8 cellular contexts compared by ENCODE assay signal in genomic region chr1:8814870-8815269, GRCh38. TPM values are rescaled to one million over a fixed set of nuclear protein-coding genes. Genes with fewer than 3 reads are reported as not detected.
DNase-seq lines count a peak whose midpoint lies in the region; ATAC-seq and TF ChIP-seq lines count a peak whose summit lies in the region.

No MANE protein-coding gene starts in this region.

- WGBS in tibial nerve, 2 donors: 20 to 25% methylated on average over 5 of the region's 5 CpGs

- H3K9me2 ChIP-seq in SU-DHL-6 (replicated peaks; ENCODE audit: insufficient read depth, low read length): no peaks in the 10 kb centered on the region

- TF ChIP-seq CTCF in cardiac muscle cell (IDR thresholded peaks at IDR 0.05; ENCODE audit: low read depth, low read length) (peak; percentile 19), SU-DHL-6 (IDR thresholded peaks at IDR 0.05; ENCODE audit: insufficient read depth, low read length, poor library complexity, severe bottlenecking) (no peak), tibial nerve (IDR thresholded peaks at IDR 0.05) (peak in 2 of 5 experiments; percentile 12 to 14)

- no peak overlapping the region for H3K4me3 Mint-ChIP-seq in activated naive CD4-positive, alpha-beta T cell treated with anti-CD3 and anti-CD28 coated beads, Interleukin-2, amount 10 ng/mL, durations not matched to agents 7 days and 5 days

- peak overlapping the region; percentile 74 for H3K4me2 ChIP-seq in SU-DHL-6 (ENCODE audit: low read depth, low read length, poor library complexity, severe bottlenecking)

- ATAC-seq in Right ventricle myocardium superior (ENCODE audit: poor library complexity): no peak
- no peak for ATAC-seq in GM21786 (IDR thresholded peaks at IDR 0.05; ENCODE audit: unreplicated experiment)

- DNase-seq in cardiac muscle cell (ENCODE audit: low read depth in 1 of 2, low spot score in 1 of 2) (peak in 1 of 2 donors; percentile 48), Right ventricle myocardium superior (no peak), kidney tubule cell (ENCODE audit: low spot score) (peak; percentile 19), tibial nerve (ENCODE audit: low spot score in 2 of 2) (no peak), dedifferentiated amniotic fluid mesenchymal stem cell (ENCODE audit: extremely low spot score) (no peak)
- no peak for DNase-seq in activated naive CD4-positive, alpha-beta T cell treated with anti-CD3 and anti-CD28 coated beads, Interleukin-2, amount 10 ng/mL, durations not matched to agents 7 days and 5 days

- H3K36me3 Mint-ChIP-seq in activated naive CD4-positive, alpha-beta T cell treated with anti-CD3 and anti-CD28 coated beads, Interleukin-2, amount 10 ng/mL, durations not matched to agents 7 days and 5 days: peaks cover 2% of the 10 kb centered on the region

- H3K79me2 ChIP-seq in SU-DHL-6 (ENCODE audit: insufficient read depth, low read length): no peaks in the 10 kb centered on the region; the same call in 1 of the 2 replicates

- H2AFZ ChIP-seq in SU-DHL-6 (ENCODE audit: low read depth, low read length, severe bottlenecking): no peak overlapping the region

- intact Hi-C loops in Right ventricle myocardium superior (cut with DNase I): no loop called here

- peaks cover 21% of the 10 kb centered on the region for H3K27me3 Mint-ChIP-seq in activated naive CD4-positive, alpha-beta T cell treated with anti-CD3 and anti-CD28 coated beads, Interleukin-2, amount 10 ng/mL, durations not matched to agents 7 days and 5 days

- H3K4me1 ChIP-seq in cardiac muscle cell (ENCODE audit: low read depth): peaks cover 15% of the 10 kb centered on the region
- peaks cover 0 to 69% (median 27%) of the 10 kb centered on the region in 4 donors for H3K4me1 ChIP-seq in tibial nerve

- H3K9me3 ChIP-seq in cardiac muscle cell (ENCODE audit: low read depth) (no peaks in the 10 kb centered on the region), SU-DHL-6 (ENCODE audit: insufficient read depth, low read length) (no peaks in the 10 kb centered on the region), tibial nerve (no peaks in the 10 kb centered on the region)

- CTCF ChIA-PET in activated naive CD4-positive, alpha-beta T cell treated with anti-CD3 and anti-CD28 coated beads, Interleukin-2, amount 10 ng/mL, durations not matched to agents 7 days and 5 days (lab: Charles Lee): interaction anchor here (1.3 to 1.7 kb wide), 3 partner anchors 34 to 190 kb away, joined by 3 to 17 read pairs (median 8); no protein-coding TSS in a partner anchor

- no peak for TF ChIP-seq EP300 in tibial nerve (IDR thresholded peaks at IDR 0.05)

- H3K9me3 Mint-ChIP-seq in activated naive CD4-positive, alpha-beta T cell treated with anti-CD3 and anti-CD28 coated beads, Interleukin-2, amount 10 ng/mL, durations not matched to agents 7 days and 5 days: no peaks in the 10 kb centered on the region

- no peaks in the 10 kb centered on the region for H3K36me3 ChIP-seq in cardiac muscle cell
- no peaks in the 10 kb centered on the region for H3K36me3 ChIP-seq in SU-DHL-6 (ENCODE audit: low read length)
- no peaks in the 10 kb centered on the region for H3K36me3 ChIP-seq in tibial nerve

- H3K27ac ChIP-seq in cardiac muscle cell (peak overlapping the region; percentile 98), SU-DHL-6 (ENCODE audit: low read depth, low read length) (no peak overlapping the region), tibial nerve (peak overlapping the region; percentile 50 to 99 (median 96))

- no peak for TF ChIP-seq POLR2A in tibial nerve (IDR thresholded peaks at IDR 0.05)

- H3K4me3 ChIP-seq in cardiac muscle cell: peak overlapping the region; percentile 100
- no peak overlapping the region for H3K4me3 ChIP-seq in SU-DHL-6 (ENCODE audit: insufficient read depth, low read length, poor library complexity, severe bottlenecking)
- H3K4me3 ChIP-seq in tibial nerve: peak overlapping the region in 1 of 4 donors; percentile 23

- no peaks in the 10 kb centered on the region for H3K27me3 ChIP-seq in cardiac muscle cell
- no peaks in the 10 kb centered on the region for H3K27me3 ChIP-seq in SU-DHL-6 (ENCODE audit: low read length)
- no peaks in the 10 kb centered on the region for H3K27me3 ChIP-seq in tibial nerve

- H3K27ac Mint-ChIP-seq in activated naive CD4-positive, alpha-beta T cell treated with anti-CD3 and anti-CD28 coated beads, Interleukin-2, amount 10 ng/mL, durations not matched to agents 7 days and 5 days: no peak overlapping the region

- H3F3A ChIP-seq in SU-DHL-6 (ENCODE audit: insufficient read depth): peaks cover 8% of the 10 kb centered on the region

- peaks cover 40% of the 10 kb centered on the region for H3K4me1 Mint-ChIP-seq in activated naive CD4-positive, alpha-beta T cell treated with anti-CD3 and anti-CD28 coated beads, Interleukin-2, amount 10 ng/mL, durations not matched to agents 7 days and 5 days

- H3K9ac ChIP-seq in SU-DHL-6 (ENCODE audit: low read length): no peak overlapping the region

- peaks cover 6% of the 10 kb centered on the region; the same call in 1 of the 2 replicates for H4K20me1 ChIP-seq in SU-DHL-6 (ENCODE audit: low read depth, low read length)

RNA-seq across cellular contexts. Expression of gene RERE, which starts 2.6 kb away (rescaled TPM):
- total RNA-seq in cardiac muscle cell (59.5 and 81.0 TPM in 2 replicates), Right ventricle myocardium superior (114 TPM), tibial nerve (100 to 1,000 TPM in 2 of 4 donors, 10 to 100 TPM in 2; 86.4 to 111 (median 103) TPM)
- 70.3 and 72.5 TPM in 2 replicates for polyA plus RNA-seq in cardiac muscle cell
